8 cellular contexts compared by ENCODE assay signal in the genomic region with DNA sequence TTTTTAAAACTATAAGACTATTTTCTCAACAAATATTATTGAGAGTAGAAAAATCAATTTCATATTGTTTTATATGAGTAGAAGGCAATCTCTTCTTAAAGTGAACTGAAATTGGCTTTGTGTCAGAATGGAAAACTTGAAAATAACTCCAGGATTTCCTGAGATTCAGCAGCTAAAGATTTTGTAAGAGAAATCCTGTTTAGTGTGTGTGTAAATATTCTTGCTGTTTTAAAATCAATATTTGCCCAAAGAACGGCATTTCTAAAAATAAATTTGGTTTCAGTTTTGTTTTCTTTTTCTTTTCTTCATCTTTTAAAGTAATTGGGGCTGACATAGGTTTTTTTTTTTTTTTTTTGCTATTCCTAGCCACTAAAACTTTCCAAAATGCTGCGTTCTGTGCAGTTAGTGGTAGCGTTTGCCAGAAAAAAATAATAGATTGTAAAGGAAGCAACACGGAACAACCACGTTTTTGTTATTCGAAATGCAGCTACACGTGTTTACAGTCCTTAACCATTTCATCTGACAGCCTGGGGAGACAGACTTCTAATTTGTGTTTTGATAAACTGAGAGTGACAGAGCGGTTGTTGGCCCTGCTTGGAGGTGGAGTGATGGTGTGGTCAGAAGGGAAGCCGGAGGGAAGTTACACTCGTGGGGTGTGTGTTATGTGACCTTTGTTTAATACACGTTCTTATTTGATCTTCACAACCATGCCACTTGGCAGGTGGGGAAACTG. TPM values are rescaled to one million over a fixed set of nuclear protein-coding genes. Genes with fewer than 3 reads are reported as not detected.
DNase-seq lines count a peak whose midpoint lies in the region; ATAC-seq lines count a peak whose summit lies in the region.

No MANE protein-coding gene starts in this region.

- POLR2A ChIA-PET in T-cell (lab: Charles Lee): interaction anchor here (0.7 to 1.0 kb wide), 2 partner anchors 36 to 1389 kb away, joined by 3 to 4 read pairs; no protein-coding TSS in a partner anchor

- H3K36me3 Mint-ChIP-seq in T-cell (no peaks in the 10 kb centered on the region), immature natural killer cell (no peaks in the 10 kb centered on the region)

- peaks cover 45 to 53% (median 47%) of the 10 kb centered on the region in 3 donors for H3K4me1 Mint-ChIP-seq in T-cell
- peaks cover 28 to 31% of the 10 kb centered on the region in 2 donors for H3K4me1 Mint-ChIP-seq in immature natural killer cell

- H3K27me3 Mint-ChIP-seq in T-cell (peaks cover 0 to 2% of the 10 kb centered on the region in 2 donors), immature natural killer cell (ENCODE audit: low read depth in 3 of 3) (peaks cover 2 to 3% (median 3%) of the 10 kb centered on the region in 3 donors)

- peak overlapping the region; percentile 76 to 89 for H3K27ac Mint-ChIP-seq in T-cell
- H3K27ac Mint-ChIP-seq in immature natural killer cell: peak overlapping the region; percentile 43 to 84 (median 71)

- DNase-seq in T-cell: peak in 3 of 34 experiments; percentile 6 to 13 (median 10)
- DNase-seq in immature natural killer cell: peak in 2 of 3 donors; percentile 14 to 16
- no peak for DNase-seq in AG08395 (ENCODE audit: low spot score)
- no peak for DNase-seq in NCI-H2081 treated with DMSO at 0.1 percent for 48 hours (lab: John Stamatoyannopoulos, UW)
- no peak for DNase-seq in stimulated activated naive CD4-positive, alpha-beta T cell treated with Interleukin-2 at 50 U/mL for 16 hours (lab: John Stamatoyannopoulos, UW)
- DNase-seq in SK-N-DZ (ENCODE audit: low spot score): no peak

- H3K9me3 Mint-ChIP-seq in T-cell: no peaks in the 10 kb centered on the region
- H3K9me3 Mint-ChIP-seq in immature natural killer cell: no peaks in the 10 kb centered on the region

- CTCF ChIA-PET in T-cell (lab: Charles Lee): interaction anchor here (0.6 to 1.7 kb wide), 6 partner anchors 23 to 660 kb away, joined by 3 to 6 read pairs (median 4); no protein-coding TSS in a partner anchor

- ATAC-seq in GM18868 (IDR thresholded peaks at IDR 0.05; ENCODE audit: unreplicated experiment): peak; percentile 15
- peak; percentile 24 for ATAC-seq in HG02884 (IDR thresholded peaks at IDR 0.05; ENCODE audit: unreplicated experiment)
- peak; percentile 43 to 69 (median 61) for ATAC-seq in T-cell (replicated peaks in 1 of 4)

- H3K4me3 Mint-ChIP-seq in T-cell: peak overlapping the region; percentile 66 to 91 (median 81)
- H3K4me3 Mint-ChIP-seq in immature natural killer cell: peak overlapping the region; percentile 81 to 90 (median 84)

RNA-seq across cellular contexts. Expression of a gene that starts 21.6 kb away (rescaled TPM):
- 1 to 10 TPM in 4 of 5 donors, under 1 TPM in 1; 0.93 to 2.3 (median 1.7) TPM for total RNA-seq in T-cell
- polyA plus RNA-seq in immature natural killer cell: 1 to 10 TPM; 4.2 to 9.8 (median 7.5) TPM
- 10.4 and 13.0 TPM in 2 replicates for polyA plus RNA-seq in SK-N-DZ (2014; cell fraction: cytosol; rRNA removed)
- 16.0 and 20.8 TPM in 2 replicates for polyA plus RNA-seq in SK-N-DZ (2014; cell fraction: nucleus; rRNA removed)

Comparison
In these comparisons a context has a peak if more than half of its experiments do, and no peak if none do; other contexts are left out.
1. DNase-seq: peak in immature natural killer cell (2 of 3); none in AG08395 (single experiment), NCI-H2081 treated with DMSO at 0.1 percent for 48 hours (single experiment), stimulated activated naive CD4-positive, alpha-beta T cell treated with Interleukin-2 at 50 U/mL for 16 hours (single experiment) and SK-N-DZ (single experiment).
2. Peak in every context shown above with its lines, with median percentiles within 50 percentile points of each other: ATAC-seq.